In genomic region chr11:19939415-19939929, GRCh38 we compare ENCODE assay signal across 18 cellular contexts.
DNase-seq lines count a peak whose midpoint lies in the region; ATAC-seq and TF ChIP-seq lines count a peak whose summit lies in the region.
"Had no signal": no experiment of that assay in that cellular context is flagged by ENCODE, and none has a peak within 500 bp of the region (broad histone marks: within the 10 kb centered on the region; RNA-seq: fewer than 3 reads in every experiment).

No MANE protein-coding gene starts in this region.

- intact Hi-C loops in upper lobe of right lung (cut with DNase I), result no loop called here
- intact Hi-C loops in CD8-positive, alpha-beta T cell (cut with DNase I, micrococcal nuclease), result no loop called here

- no peaks in the 10 kb centered on the region for H4K20me1 ChIP-seq in OCI-LY3 (ENCODE audit: insufficient read depth, low read length)
- no peaks in the 10 kb centered on the region for H4K20me1 ChIP-seq in smooth muscle cell (ENCODE audit: low read depth)

- H3K4me1 ChIP-seq in HEK293 (ENCODE audit: control insufficient read depth, insufficient read depth, low read length) (no peaks in the 10 kb centered on the region), OCI-LY3 (ENCODE audit: low read length) (peaks cover 16% of the 10 kb centered on the region), smooth muscle cell (ENCODE audit: low read depth) (peaks cover 17% of the 10 kb centered on the region), upper lobe of right lung (no peaks in the 10 kb centered on the region)
- H3K4me1 ChIP-seq in CD8-positive, alpha-beta T cell (ENCODE audit: insufficient read depth, low read length), result no peaks in the 10 kb centered on the region
- H3K4me1 ChIP-seq: parathyroid adenoma had no signal

- H3K79me2 ChIP-seq in OCI-LY3 (ENCODE audit: low read length), result no peaks in the 10 kb centered on the region
- no peaks in the 10 kb centered on the region for H3K79me2 ChIP-seq in smooth muscle cell (ENCODE audit: low read depth)
- H3K79me2 ChIP-seq: parathyroid adenoma had no signal

- WGBS in smooth muscle cell (ENCODE audit: low lambda C conversion rate), result 47% methylated on average over 9 of the region's 9 CpGs

- no peaks in the 10 kb centered on the region for H3K4me1 Mint-ChIP-seq in CD8-positive, alpha-beta T cell (ENCODE audit: low read depth)
- H3K4me1 Mint-ChIP-seq: activated CD4-positive, alpha-beta memory T cell treated with anti-CD3 and anti-CD28 coated beads, Interleukin-2, amount 10 ng/mL, durations not matched to agents 7 days and 5 days; naive thymus-derived CD4-positive, alpha-beta T cell; stimulated activated naive B cell treated with anti-CD40 and anti-IgM and Interleukin-4, amounts not matched to agents 10 μg/mL and 1 μg/mL and 100 μg/mL, for 72 hours had no signal

- CTCF ChIA-PET in HEK293 (lab: Yijun Ruan, JAX), result interaction anchor here (0.7 to 2.4 kb wide), 15 partner anchors 10 to 460 kb away, joined by 3 to 19 read pairs (median 4); partner anchors contain the start of gene HTATIP2
- CTCF ChIA-PET in CD8-positive, alpha-beta T cell (lab: Charles Lee), result interaction anchor here (2.7 kb wide), 1 partner anchor 11 kb away, joined by 16 read pairs; no protein-coding TSS in a partner anchor

- ATAC-seq in GM18868 (IDR thresholded peaks at IDR 0.05; ENCODE audit: unreplicated experiment), result peak; percentile 40
- no peak for ATAC-seq in HG03442 (IDR thresholded peaks at IDR 0.05; ENCODE audit: unreplicated experiment)
- ATAC-seq in upper lobe of right lung, result no peak
- no peak for ATAC-seq in CD8-positive, alpha-beta T cell
- ATAC-seq: naive thymus-derived CD4-positive, alpha-beta T cell had no signal

- H3K36me3 Mint-ChIP-seq in CD8-positive, alpha-beta T cell, result no peaks in the 10 kb centered on the region
- H3K36me3 Mint-ChIP-seq: memory B cell; naive thymus-derived CD4-positive, alpha-beta T cell; stimulated activated naive B cell treated with anti-CD40 and anti-IgM and Interleukin-4, amounts not matched to agents 10 μg/mL and 1 μg/mL and 100 μg/mL, for 72 hours had no signal

- H3K9ac ChIP-seq in OCI-LY3 (ENCODE audit: low read length) (no peak overlapping the region), smooth muscle cell (ENCODE audit: low read depth) (no peak overlapping the region)
- H3K9ac ChIP-seq: parathyroid adenoma had no signal

- H3K9me3 ChIP-seq in HEK293 (ENCODE audit: control insufficient read depth, insufficient read depth, low read depth, low read length) (no peaks in the 10 kb centered on the region), OCI-LY3 (ENCODE audit: insufficient read depth, low read length) (no peaks in the 10 kb centered on the region), smooth muscle cell (replicated peaks; ENCODE audit: low read depth) (no peaks in the 10 kb centered on the region), upper lobe of right lung (no peaks in the 10 kb centered on the region)
- H3K9me3 ChIP-seq in CD8-positive, alpha-beta T cell (ENCODE audit: low read length), result no peaks in the 10 kb centered on the region
- H3K9me3 ChIP-seq: tibial artery had no signal

- no peak overlapping the region for H3K27ac Mint-ChIP-seq in CD8-positive, alpha-beta T cell
- H3K27ac Mint-ChIP-seq: activated B cell treated with CpG ODN at 0.5 μM for 24 hours; activated CD4-positive, alpha-beta memory T cell treated with anti-CD3 and anti-CD28 coated beads, Interleukin-2, amount 10 ng/mL, durations not matched to agents 7 days and 5 days; memory B cell; naive thymus-derived CD4-positive, alpha-beta T cell; stimulated activated naive B cell treated with anti-CD40 and anti-IgM and Interleukin-4, amounts not matched to agents 10 μg/mL and 1 μg/mL and 100 μg/mL, for 72 hours had no signal

- H3K9me3 Mint-ChIP-seq in CD8-positive, alpha-beta T cell, result no peaks in the 10 kb centered on the region
- H3K9me3 Mint-ChIP-seq: activated B cell treated with CpG ODN at 0.5 μM for 24 hours; activated CD4-positive, alpha-beta memory T cell treated with anti-CD3 and anti-CD28 coated beads, Interleukin-2, amount 10 ng/mL, durations not matched to agents 7 days and 5 days; stimulated activated naive B cell treated with anti-CD40 and anti-IgM and Interleukin-4, amounts not matched to agents 10 μg/mL and 1 μg/mL and 100 μg/mL, for 72 hours had no signal

- H3K27ac ChIP-seq in HEK293 (ENCODE audit: extremely low read depth, low read depth, low read length) (no peak overlapping the region), OCI-LY3 (ENCODE audit: low read length) (no peak overlapping the region), smooth muscle cell (ENCODE audit: low read depth) (no peak overlapping the region), upper lobe of right lung (no peak overlapping the region)
- no peak overlapping the region for H3K27ac ChIP-seq in CD8-positive, alpha-beta T cell (ENCODE audit: low read depth, low read length)
- H3K27ac ChIP-seq: parathyroid adenoma had no signal

- no peak overlapping the region for H3K4me3 Mint-ChIP-seq in CD8-positive, alpha-beta T cell
- H3K4me3 Mint-ChIP-seq: activated B cell treated with CpG ODN at 0.5 μM for 24 hours; activated CD4-positive, alpha-beta memory T cell treated with anti-CD3 and anti-CD28 coated beads, Interleukin-2, amount 10 ng/mL, durations not matched to agents 7 days and 5 days; memory B cell; naive thymus-derived CD4-positive, alpha-beta T cell; stimulated activated naive B cell treated with anti-CD40 and anti-IgM and Interleukin-4, amounts not matched to agents 10 μg/mL and 1 μg/mL and 100 μg/mL, for 72 hours had no signal

- TF ChIP-seq CTCF in HEK293 (tag by site-specific recombination; IDR thresholded peaks at IDR 0.05) (no peak), OCI-LY3 (IDR thresholded peaks at IDR 0.05; ENCODE audit: low read depth, low read length) (no peak), smooth muscle cell (IDR thresholded peaks at IDR 0.05; ENCODE audit: borderline replicate concordance, insufficient read depth, poor library complexity, severe bottlenecking) (no peak), upper lobe of right lung (IDR thresholded peaks at IDR 0.05) (no peak)
- no peak for TF ChIP-seq CTCF in CD8-positive, alpha-beta T cell (IDR thresholded peaks at IDR 0.05)

- H3K36me3 ChIP-seq in HEK293 (ENCODE audit: control insufficient read depth in 2 of 2, insufficient read depth in 1 of 2, low read length in 2 of 2) (no peaks in the 10 kb centered on the region), OCI-LY3 (replicated peaks; ENCODE audit: low read depth, low read length) (no peaks in the 10 kb centered on the region), smooth muscle cell (ENCODE audit: low read depth) (no peaks in the 10 kb centered on the region), upper lobe of right lung (peaks cover 10% of the 10 kb centered on the region)
- H3K36me3 ChIP-seq in CD8-positive, alpha-beta T cell (ENCODE audit: insufficient read depth, low read length), result no peaks in the 10 kb centered on the region

- peaks cover 12% of the 10 kb centered on the region for H3F3A ChIP-seq in smooth muscle cell (ENCODE audit: low read depth)

- H3K4me3 ChIP-seq in HEK293 (ENCODE audit: low read depth, low read length), result no peak overlapping the region
- no peak overlapping the region for H3K4me3 ChIP-seq in OCI-LY3 (ENCODE audit: low read length)
- H3K4me3 ChIP-seq in smooth muscle cell, result no peak overlapping the region
- no peak overlapping the region for H3K4me3 ChIP-seq in upper lobe of right lung
- H3K4me3 ChIP-seq in CD8-positive, alpha-beta T cell (ENCODE audit: low read depth, low read length), result no peak overlapping the region
- H3K4me3 ChIP-seq: tibial artery had no signal

- H2AFZ ChIP-seq in OCI-LY3 (ENCODE audit: low read depth, low read length) (no peak overlapping the region), smooth muscle cell (ENCODE audit: low read depth) (no peak overlapping the region)
- H2AFZ ChIP-seq: parathyroid adenoma had no signal

- H3K4me2 ChIP-seq in OCI-LY3 (ENCODE audit: low read length), result peak overlapping the region; percentile 36
- peak overlapping the region; percentile 56 for H3K4me2 ChIP-seq in smooth muscle cell

- DNase-seq in smooth muscle cell (lab: John Stamatoyannopoulos, UW; ENCODE audit: unreplicated experiment) (no peak), upper lobe of right lung (no peak)
- DNase-seq in CD8-positive, alpha-beta T cell, result no peak
- DNase-seq: activated B cell treated with CpG ODN at 0.5 μM for 24 hours; activated CD4-positive, alpha-beta memory T cell treated with anti-CD3 and anti-CD28 coated beads, Interleukin-2, amount 10 ng/mL, durations not matched to agents 7 days and 5 days; activated naive CD4-positive, alpha-beta T cell; glutamatergic neuron; Kasumi-1; naive thymus-derived CD4-positive, alpha-beta T cell; NCI-H2081 treated with DMSO at 0.1 percent for 48 hours; stimulated activated naive B cell treated with anti-CD40 and anti-IgM and Interleukin-4, amounts not matched to agents 10 μg/mL and 1 μg/mL and 100 μg/mL, for 72 hours; tibial artery had no signal

- peaks cover 49% of the 10 kb centered on the region for H3K27me3 ChIP-seq in OCI-LY3 (ENCODE audit: low read depth, low read length)
- H3K27me3 ChIP-seq in smooth muscle cell (ENCODE audit: low read depth), result no peaks in the 10 kb centered on the region
- no peaks in the 10 kb centered on the region for H3K27me3 ChIP-seq in upper lobe of right lung
- no peaks in the 10 kb centered on the region for H3K27me3 ChIP-seq in CD8-positive, alpha-beta T cell (ENCODE audit: insufficient read depth, low read length)
- H3K27me3 ChIP-seq: tibial artery had no signal

- POLR2A ChIA-PET in HEK293 (lab: Yijun Ruan, JAX), result no interaction called here
- POLR2A ChIA-PET in CD8-positive, alpha-beta T cell (lab: Charles Lee), result no interaction called here

- no peaks in the 10 kb centered on the region for H3K27me3 Mint-ChIP-seq in CD8-positive, alpha-beta T cell (ENCODE audit: low read depth)

TF ChIP-seq in HEK293, 187 proteins besides CTCF, POLR2A, EP300 and RAD21 (continues in another document):
- TF ChIP-seq ZNF24 (tag by site-specific recombination; IDR thresholded peaks at IDR 0.05), result no peak
- no peak for TF ChIP-seq ZNF335 (tag by site-specific recombination; conservative IDR thresholded peaks at IDR 0.05)
- no peak for TF ChIP-seq ZSCAN30 (tag by site-specific recombination; IDR thresholded peaks at IDR 0.05)
